Comparison of ENCODE assay signal across 10 cellular contexts in the genomic region with DNA sequence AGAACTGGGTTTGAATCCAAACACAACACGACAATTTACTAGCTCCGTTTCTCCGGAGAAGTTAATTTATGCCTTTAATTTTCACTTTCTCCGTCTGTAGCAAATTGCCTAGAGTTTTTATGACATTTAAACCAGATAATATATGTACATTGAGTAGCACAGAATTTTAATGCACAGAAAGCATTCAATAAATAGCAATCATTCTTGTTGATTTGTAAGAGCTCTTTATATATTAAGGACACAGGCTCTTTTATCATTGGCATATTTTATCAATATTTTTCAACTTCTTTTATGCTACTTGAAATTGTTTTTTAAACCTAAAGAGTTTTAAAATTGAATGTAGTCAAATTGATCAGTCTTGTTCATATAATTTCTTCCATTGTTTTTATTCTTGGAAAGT.
"Had no signal": no experiment of that assay in that cellular context is flagged by ENCODE, and none has a peak within 500 bp of the region (broad histone marks: within the 10 kb centered on the region; RNA-seq: fewer than 3 reads in every experiment).

No MANE protein-coding gene starts in this region.

- DNase-seq: GM23248, GOT3, H7, H9, HCEC 1CT, HFFc6 had no signal

- H3K4me1 ChIP-seq: HAP-1 had no signal

- H3K4me3 ChIP-seq: GM23248, GM23338, HAP-1 had no signal

- H2AFZ ChIP-seq: GM23248, GM23338 had no signal

- FAIRE-seq: H54 had no signal

- H3K36me3 ChIP-seq: HAP-1 had no signal

- H3K27ac ChIP-seq: GM23248 had no signal

- H3K9ac ChIP-seq: GM23248 had no signal

- H3K4me2 ChIP-seq: GM23338 had no signal

- H3K9me3 ChIP-seq: HAP-1 had no signal

- ATAC-seq: GM23338, HCT116 had no signal
